In the genomic region with DNA sequence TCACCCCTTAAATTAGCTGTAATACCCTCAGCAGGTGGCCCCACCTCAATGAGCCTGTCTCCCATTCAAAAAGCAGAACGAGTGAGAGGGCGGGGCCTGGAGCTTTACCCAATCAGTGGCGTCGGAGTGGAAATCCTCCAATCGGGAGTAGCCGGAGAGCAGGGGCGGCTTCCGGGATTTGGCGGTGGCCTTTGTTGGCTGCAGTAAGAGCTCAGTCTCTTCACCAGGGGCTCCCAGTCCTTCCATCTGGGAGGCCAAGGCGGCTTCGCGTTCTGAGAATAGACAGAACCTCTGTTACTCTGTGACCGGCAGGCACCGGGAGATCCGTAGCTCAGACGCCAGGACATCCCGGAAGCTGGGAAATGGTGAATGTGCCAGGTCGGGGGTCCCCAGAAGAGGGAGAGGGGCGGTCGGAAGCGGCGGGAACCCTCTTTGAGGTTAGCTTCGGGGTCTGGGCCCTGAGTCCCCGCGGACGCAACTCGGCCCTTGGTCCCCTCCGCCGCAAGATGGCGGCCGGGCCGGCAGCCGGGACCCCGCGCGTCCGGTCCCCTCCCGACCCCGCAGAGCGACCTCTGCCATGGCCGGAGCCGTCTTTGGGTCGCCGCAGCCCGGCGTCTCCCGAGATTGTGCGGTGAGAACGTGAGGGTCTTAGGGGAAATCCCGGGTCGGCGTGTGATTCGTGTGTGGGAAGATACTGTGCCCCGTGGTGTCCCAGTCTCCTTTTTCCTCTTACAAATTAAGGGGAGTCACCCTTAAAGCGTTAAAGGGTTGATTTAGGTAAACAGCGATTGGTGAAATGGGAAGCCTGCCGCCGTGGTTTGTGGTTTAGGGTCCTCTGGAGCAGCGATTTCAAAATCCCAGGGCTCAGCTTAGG, we compare ENCODE assay signal across 1 cellular context.
TF ChIP-seq lines count a peak whose summit lies in the region.

No MANE protein-coding gene starts in this region.

TF ChIP-seq in HepG2, 621 proteins besides CTCF, POLR2A, EP300 and RAD21 (continued from another document and continues in another):
- TF ChIP-seq, protein P1, sequence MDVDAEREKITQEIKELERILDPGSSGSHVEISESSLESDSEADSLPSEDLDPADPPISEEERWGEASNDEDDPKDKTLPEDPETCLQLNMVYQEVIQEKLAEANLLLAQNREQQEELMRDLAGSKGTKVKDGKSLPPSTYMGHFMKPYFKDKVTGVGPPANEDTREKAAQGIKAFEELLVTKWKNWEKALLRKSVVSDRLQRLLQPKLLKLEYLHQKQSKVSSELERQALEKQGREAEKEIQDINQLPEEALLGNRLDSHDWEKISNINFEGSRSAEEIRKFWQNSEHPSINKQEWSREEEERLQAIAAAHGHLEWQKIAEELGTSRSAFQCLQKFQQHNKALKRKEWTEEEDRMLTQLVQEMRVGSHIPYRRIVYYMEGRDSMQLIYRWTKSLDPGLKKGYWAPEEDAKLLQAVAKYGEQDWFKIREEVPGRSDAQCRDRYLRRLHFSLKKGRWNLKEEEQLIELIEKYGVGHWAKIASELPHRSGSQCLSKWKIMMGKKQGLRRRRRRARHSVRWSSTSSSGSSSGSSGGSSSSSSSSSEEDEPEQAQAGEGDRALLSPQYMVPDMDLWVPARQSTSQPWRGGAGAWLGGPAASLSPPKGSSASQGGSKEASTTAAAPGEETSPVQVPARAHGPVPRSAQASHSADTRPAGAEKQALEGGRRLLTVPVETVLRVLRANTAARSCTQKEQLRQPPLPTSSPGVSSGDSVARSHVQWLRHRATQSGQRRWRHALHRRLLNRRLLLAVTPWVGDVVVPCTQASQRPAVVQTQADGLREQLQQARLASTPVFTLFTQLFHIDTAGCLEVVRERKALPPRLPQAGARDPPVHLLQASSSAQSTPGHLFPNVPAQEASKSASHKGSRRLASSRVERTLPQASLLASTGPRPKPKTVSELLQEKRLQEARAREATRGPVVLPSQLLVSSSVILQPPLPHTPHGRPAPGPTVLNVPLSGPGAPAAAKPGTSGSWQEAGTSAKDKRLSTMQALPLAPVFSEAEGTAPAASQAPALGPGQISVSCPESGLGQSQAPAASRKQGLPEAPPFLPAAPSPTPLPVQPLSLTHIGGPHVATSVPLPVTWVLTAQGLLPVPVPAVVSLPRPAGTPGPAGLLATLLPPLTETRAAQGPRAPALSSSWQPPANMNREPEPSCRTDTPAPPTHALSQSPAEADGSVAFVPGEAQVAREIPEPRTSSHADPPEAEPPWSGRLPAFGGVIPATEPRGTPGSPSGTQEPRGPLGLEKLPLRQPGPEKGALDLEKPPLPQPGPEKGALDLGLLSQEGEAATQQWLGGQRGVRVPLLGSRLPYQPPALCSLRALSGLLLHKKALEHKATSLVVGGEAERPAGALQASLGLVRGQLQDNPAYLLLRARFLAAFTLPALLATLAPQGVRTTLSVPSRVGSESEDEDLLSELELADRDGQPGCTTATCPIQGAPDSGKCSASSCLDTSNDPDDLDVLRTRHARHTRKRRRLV (CRISPR knock-in tag; IDR thresholded peaks at IDR 0.05): peak; percentile 96
- TF ChIP-seq SETDB1 (CRISPR knock-in tag; IDR thresholded peaks at IDR 0.05; ENCODE audit: borderline replicate concordance) (no peak), ZKSCAN8 (CRISPR knock-in tag; IDR thresholded peaks at IDR 0.05; ENCODE audit: borderline replicate concordance) (no peak), HOXA7 (CRISPR knock-in tag; IDR thresholded peaks at IDR 0.05) (no peak), TFDP2 (CRISPR knock-in tag; IDR thresholded peaks at IDR 0.05) (peak; percentile 66; the same call in 1 of the 2 replicates), ELF4 (CRISPR knock-in tag; IDR thresholded peaks at IDR 0.05; ENCODE audit: borderline replicate concordance) (peak; percentile 97), ZNF83 (CRISPR knock-in tag; IDR thresholded peaks at IDR 0.05; ENCODE audit: borderline replicate concordance) (no peak; the same call in 1 of the 2 replicates), TMF1 (CRISPR knock-in tag; IDR thresholded peaks at IDR 0.05; ENCODE audit: low read depth) (peak; percentile 89; the same call in 1 of the 2 replicates), RNF219 (CRISPR knock-in tag; IDR thresholded peaks at IDR 0.05) (0 out of 2 replicates have a peak, but pooled peaks have one; percentile 26), PLRG1 (conservative IDR thresholded peaks at IDR 0.05) (no peak), ZNF883 (CRISPR knock-in tag; IDR thresholded peaks at IDR 0.05; ENCODE audit: not compliant biosample characterization) (no peak), IRX3 (CRISPR knock-in tag; IDR thresholded peaks at IDR 0.05; ENCODE audit: borderline replicate concordance, low read depth) (peak; percentile 96), RBM39 (IDR thresholded peaks at IDR 0.05; ENCODE audit: low read depth, low read length, poor library complexity, severe bottlenecking) (peak; percentile 91), SNAI1 (CRISPR knock-in tag; IDR thresholded peaks at IDR 0.05; ENCODE audit: borderline replicate concordance) (peak; percentile 91; the same call in 1 of the 2 replicates), FOXK1 (CRISPR knock-in tag; IDR thresholded peaks at IDR 0.05; ENCODE audit: borderline replicate concordance, low read depth) (no peak), MNT (IDR thresholded peaks at IDR 0.05) (no peak), ZNF768 (CRISPR knock-in tag; IDR thresholded peaks at IDR 0.05) (peak; percentile 68; the same call in 1 of the 2 replicates), ZNF563 (CRISPR knock-in tag; IDR thresholded peaks at IDR 0.05) (peak; percentile 91), SMAD3 (CRISPR knock-in tag; IDR thresholded peaks at IDR 0.05) (no peak), MTA3 (CRISPR knock-in tag; IDR thresholded peaks at IDR 0.05) (no peak), ZNF816 (CRISPR knock-in tag; IDR thresholded peaks at IDR 0.05; ENCODE audit: borderline replicate concordance) (0 out of 2 replicates have a peak, but pooled peaks have one; percentile 76), ZNF616 (CRISPR knock-in tag; IDR thresholded peaks at IDR 0.05; ENCODE audit: low read depth) (peak; percentile 77; the same call in 1 of the 2 replicates), ZNF691 (CRISPR knock-in tag; IDR thresholded peaks at IDR 0.05; ENCODE audit: borderline replicate concordance, low read depth) (peak; percentile 79; the same call in 1 of the 2 replicates), PRDM15 (CRISPR knock-in tag; IDR thresholded peaks at IDR 0.05) (peak; percentile 50; the same call in 1 of the 2 replicates), ZNF160 (CRISPR knock-in tag; IDR thresholded peaks at IDR 0.05) (peak; percentile 97), ZNF260 (CRISPR knock-in tag; IDR thresholded peaks at IDR 0.05; ENCODE audit: borderline replicate concordance, low read depth) (no peak), ZNF839 (CRISPR knock-in tag; IDR thresholded peaks at IDR 0.05; ENCODE audit: borderline replicate concordance) (peak; percentile 69; the same call in 1 of the 2 replicates), SYNCRIP (IDR thresholded peaks at IDR 0.05; ENCODE audit: insufficient read depth, low read depth, low read length) (no peak), RBM22 (optimal IDR thresholded peaks at IDR 0.05; ENCODE audit: low read length) (peak; percentile 99), NFKBIZ (CRISPR knock-in tag; IDR thresholded peaks at IDR 0.05) (no peak; the same call in 1 of the 2 replicates), ZSCAN30 (CRISPR knock-in tag; IDR thresholded peaks at IDR 0.05) (peak; percentile 62; the same call in 1 of the 2 replicates), FOXC1 (CRISPR knock-in tag; IDR thresholded peaks at IDR 0.05; ENCODE audit: borderline replicate concordance) (peak; percentile 88), CREB1 (IDR thresholded peaks at IDR 0.05) (no peak), CREB1 (CRISPR knock-in tag; IDR thresholded peaks at IDR 0.05) (peak; percentile 74), MAZ (IDR thresholded peaks at IDR 0.05; ENCODE audit: borderline replicate concordance, low read depth, low read length) (no peak), MAZ (CRISPR knock-in tag; IDR thresholded peaks at IDR 0.05; ENCODE audit: low read depth) (peak; percentile 81; the same call in 1 of the 2 replicates), IRF1 (CRISPR knock-in tag; IDR thresholded peaks at IDR 0.05; ENCODE audit: low read depth) (no peak), ZNF143 (CRISPR knock-in tag; IDR thresholded peaks at IDR 0.05) (peak; percentile 62), SSRP1 (CRISPR knock-in tag; IDR thresholded peaks at IDR 0.05) (peak; percentile 77; the same call in 1 of the 2 replicates), ZFP41 (CRISPR knock-in tag; IDR thresholded peaks at IDR 0.05; ENCODE audit: borderline replicate concordance) (no peak), NRL (CRISPR knock-in tag; IDR thresholded peaks at IDR 0.05; ENCODE audit: borderline replicate concordance) (peak; percentile 98)
- TF ChIP-seq, protein P2, sequence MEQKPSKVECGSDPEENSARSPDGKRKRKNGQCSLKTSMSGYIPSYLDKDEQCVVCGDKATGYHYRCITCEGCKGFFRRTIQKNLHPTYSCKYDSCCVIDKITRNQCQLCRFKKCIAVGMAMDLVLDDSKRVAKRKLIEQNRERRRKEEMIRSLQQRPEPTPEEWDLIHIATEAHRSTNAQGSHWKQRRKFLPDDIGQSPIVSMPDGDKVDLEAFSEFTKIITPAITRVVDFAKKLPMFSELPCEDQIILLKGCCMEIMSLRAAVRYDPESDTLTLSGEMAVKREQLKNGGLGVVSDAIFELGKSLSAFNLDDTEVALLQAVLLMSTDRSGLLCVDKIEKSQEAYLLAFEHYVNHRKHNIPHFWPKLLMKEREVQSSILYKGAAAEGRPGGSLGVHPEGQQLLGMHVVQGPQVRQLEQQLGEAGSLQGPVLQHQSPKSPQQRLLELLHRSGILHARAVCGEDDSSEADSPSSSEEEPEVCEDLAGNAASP (CRISPR knock-in tag; IDR thresholded peaks at IDR 0.05; ENCODE audit: borderline replicate concordance): peak; percentile 61
